Comparison of ENCODE assay signal across 8 cellular contexts in genomic region chr11:70203749-70204465, GRCh38. TPM values are rescaled to one million over a fixed set of nuclear protein-coding genes. Genes with fewer than 3 reads are reported as not detected.
DNase-seq lines count a peak whose midpoint lies in the region; ATAC-seq and TF ChIP-seq lines count a peak whose summit lies in the region.

No MANE protein-coding gene starts in this region.

- intact Hi-C loops in stomach (cut with DNase I; ENCODE audit: low total_unique reads) = no loop called here

- H3K27ac ChIP-seq in ACC112 (ENCODE audit: low read depth, low read length) (peak overlapping the region; percentile 96), Peyer's patch (peak overlapping the region; percentile 96 to 100 (median 97)), stomach (peak overlapping the region; percentile 91 to 99 (median 93))

- peak overlapping the region; percentile 99 for H3K4me3 ChIP-seq in ACC112 (ENCODE audit: low read depth, low read length)
- H3K4me3 ChIP-seq in Peyer's patch = peak overlapping the region; percentile 93 to 100 (median 98)
- peak overlapping the region; percentile 84 for H3K4me3 ChIP-seq in neuron (ENCODE audit: low read length)
- H3K4me3 ChIP-seq in stomach = peak overlapping the region; percentile 83 to 94 (median 93)

- peaks cover 20% of the 10 kb centered on the region for H3K4me1 ChIP-seq in ACC112 (ENCODE audit: control insufficient read depth, insufficient read depth, low read length, unreplicated experiment)
- peaks cover 0 to 30% (median 11%) of the 10 kb centered on the region in 4 donors for H3K4me1 ChIP-seq in Peyer's patch
- H3K4me1 ChIP-seq in neuron (ENCODE audit: insufficient read depth, low read length) = peaks cover 15% of the 10 kb centered on the region
- peaks cover 17 to 55% (median 36%) of the 10 kb centered on the region in 4 donors for H3K4me1 ChIP-seq in stomach

- WGBS in stomach, 5 donors = 1 to 3% (median 2%) methylated on average over 23 to 30 of the region's 30 CpGs

- TF ChIP-seq EP300 in stomach (IDR thresholded peaks at IDR 0.05) = no peak

- peaks cover 48% of the 10 kb centered on the region for H3K79me2 ChIP-seq in ACC112 (ENCODE audit: control insufficient read depth, insufficient read depth, low read length, unreplicated experiment)

- H3K9me3 ChIP-seq in Peyer's patch (no peaks in the 10 kb centered on the region), neuron (ENCODE audit: low read length) (no peaks in the 10 kb centered on the region), stomach (no peaks in the 10 kb centered on the region)

- H2AFZ ChIP-seq in ACC112 (ENCODE audit: low read length, unreplicated experiment) (peak overlapping the region; percentile 88), neuron (ENCODE audit: low read depth, low read length) (peak overlapping the region; percentile 80)

- peaks cover 17% of the 10 kb centered on the region for H3K36me3 ChIP-seq in ACC112 (ENCODE audit: insufficient read depth, low read length)
- H3K36me3 ChIP-seq in Peyer's patch = peaks cover 0 to 37% (median 0%) of the 10 kb centered on the region in 3 donors
- H3K36me3 ChIP-seq in neuron (ENCODE audit: insufficient read depth, low read length) = peaks cover 24% of the 10 kb centered on the region
- H3K36me3 ChIP-seq in stomach = peaks cover 22 to 40% (median 40%) of the 10 kb centered on the region in 4 donors

- peak in 1 of 2 donors; percentile 21 for TF ChIP-seq POLR2A in Peyer's patch (IDR thresholded peaks at IDR 0.05)
- TF ChIP-seq POLR2A in stomach (IDR thresholded peaks at IDR 0.05) = no peak

- ATAC-seq in GM18861 (IDR thresholded peaks at IDR 0.05; ENCODE audit: unreplicated experiment) = peak; percentile 5
- ATAC-seq in HG03139 (IDR thresholded peaks at IDR 0.05; ENCODE audit: unreplicated experiment) = peak; percentile 13

- H3K27me3 ChIP-seq in ACC112 (ENCODE audit: insufficient read depth, low read length) = no peaks in the 10 kb centered on the region
- H3K27me3 ChIP-seq in Peyer's patch = no peaks in the 10 kb centered on the region
- no peaks in the 10 kb centered on the region for H3K27me3 ChIP-seq in neuron (ENCODE audit: insufficient read depth, low read length)
- H3K27me3 ChIP-seq in stomach = no peaks in the 10 kb centered on the region

- DNase-seq in Peyer's patch (peak; percentile 69 to 91 (median 69)), activated T-helper 1 cell treated with Interleukin-2 at 50 U/mL for 16 hours (ENCODE audit: low read depth) (peak; percentile 75), fibroblast of the conjunctiva (ENCODE audit: low read depth) (peak; percentile 57), stomach (peak; percentile 67)

- TF ChIP-seq CTCF in Peyer's patch (IDR thresholded peaks at IDR 0.05) (no peak), stomach (IDR thresholded peaks at IDR 0.05) (no peak)

RNA-seq across cellular contexts. Expression of gene FADD, which starts 0.8 kb away (rescaled TPM):
- total RNA-seq in Peyer's patch (10 to 100 TPM in 3 of 4 donors, 1 to 10 TPM in 1; 9.9 to 33.6 (median 28.8) TPM), stomach (10 to 100 TPM in 3 of 5 donors, 1 to 10 TPM in 2; 4.0 to 20.4 (median 15.6) TPM)
- polyA plus RNA-seq in stomach = 10 to 100 TPM; 13.9 to 19.4 (median 17.5) TPM

Comparison
In these comparisons a context has a peak if more than half of its experiments do, and no peak if none do; other contexts are left out.
1. Peak in every context shown above with its lines: DNase-seq, ATAC-seq, H3K4me3 ChIP-seq and H3K27ac ChIP-seq.